8 cellular contexts compared by ENCODE assay signal in the genomic region with DNA sequence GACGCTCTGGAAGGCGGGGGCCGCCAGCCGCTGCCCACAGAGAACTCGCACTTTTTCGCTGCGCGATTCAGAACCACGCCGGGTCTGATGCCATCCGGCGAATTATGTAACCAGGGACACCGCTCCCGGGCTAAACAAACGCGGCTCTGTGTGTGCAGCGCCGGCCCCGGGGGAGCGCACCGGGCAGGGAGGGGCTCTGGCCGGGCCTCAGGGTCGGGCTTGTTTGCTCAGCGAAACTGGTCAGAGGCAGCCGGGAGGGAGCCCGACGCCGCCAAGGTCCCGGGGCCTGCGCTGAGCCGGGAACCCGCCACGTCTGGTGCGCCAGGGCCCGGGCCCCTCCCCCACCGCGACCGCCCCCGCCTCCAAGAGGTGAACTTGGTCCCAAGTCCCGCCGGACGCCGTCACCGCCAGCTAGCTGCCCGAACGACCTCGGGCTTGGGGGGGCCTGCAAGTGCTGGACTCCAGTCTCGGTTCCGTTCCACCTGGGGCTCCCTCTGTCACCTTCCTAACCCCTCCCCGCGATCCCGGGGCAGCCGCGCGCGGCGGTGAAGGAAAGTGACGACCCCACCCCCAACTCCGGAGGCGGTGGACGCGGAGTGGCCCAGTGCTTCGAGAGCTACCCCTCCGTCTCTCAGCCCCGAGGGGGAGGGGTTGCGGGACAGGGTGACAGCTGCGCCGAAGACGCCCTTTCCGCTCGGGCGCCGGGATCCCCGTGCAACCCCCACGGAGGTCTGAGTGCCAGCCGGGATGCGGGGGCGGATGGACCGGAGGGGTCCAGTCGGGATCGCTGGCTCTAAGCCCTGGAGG. TPM values are rescaled to one million over a fixed set of nuclear protein-coding genes. Genes with fewer than 3 reads are reported as not detected.
DNase-seq lines count a peak whose midpoint lies in the region; ATAC-seq, FAIRE-seq and TF ChIP-seq lines count a peak whose summit lies in the region.

No MANE protein-coding gene starts in this region.

- FAIRE-seq in HepG2 (lab: Jason Lieb, UNC) = peak; percentile 23

- CTCF ChIA-PET in activated CD4-positive, alpha-beta T cell treated with anti-CD3 and anti-CD28 coated beads, Interleukin-2, amount 10 ng/mL, durations not matched to agents 7 days and 5 days (lab: Charles Lee) = interaction anchor here (0.7 to 3.0 kb wide), 8 partner anchors 9 to 96 kb away, joined by 3 to 10 read pairs (median 3); partner anchors contain the start of gene ATP23
- CTCF ChIA-PET in HepG2 (lab: Yijun Ruan, JAX; ENCODE audit: low intra/inter-chr PET ratio, low total read pairs) = no interaction called here

- TF ChIP-seq RAD21 in HepG2 (CRISPR knock-in tag; IDR thresholded peaks at IDR 0.05) = no peak; the same call in 1 of the 2 replicates

- no peaks in the 10 kb centered on the region for H3K9me2 ChIP-seq in GM23338 (ENCODE audit: insufficient read depth)

- H3K36me3 Mint-ChIP-seq in GM23338 (ENCODE audit: low read depth) = peaks cover 9% of the 10 kb centered on the region; the same call in 2 of the 3 replicates
- peaks cover 9% of the 10 kb centered on the region for H3K36me3 Mint-ChIP-seq in activated CD4-positive, alpha-beta T cell treated with anti-CD3 and anti-CD28 coated beads, Interleukin-2, amount 10 ng/mL, durations not matched to agents 7 days and 5 days (ENCODE audit: low read depth)
- H3K36me3 Mint-ChIP-seq in dendritic cell treated with granulocyte-macrophage colony-stimulating factor and Interleukin-4, amounts not matched to agents 40 ng/mL and 50 ng/mL, for 4 days (ENCODE audit: low read depth) = peaks cover 45% of the 10 kb centered on the region

- BruUV-seq in HepG2 (replicated peaks; lab: Mats Ljungman, UMichigan) = TSS peak; percentile 78

- H3K4me3 ChIP-seq in GM23338 = peak overlapping the region; percentile 99
- peak overlapping the region; percentile 90 to 100 (median 99) for H3K4me3 ChIP-seq in HepG2 (replicated peaks in 1 of 3; ENCODE audit: insufficient read depth in 1 of 3, low read depth in 2 of 3, low read length in 3 of 3)

- ATAC-seq in GM23338 (peak; percentile 32), HepG2 (peak; percentile 90)

- H3K4me3 Mint-ChIP-seq in GM23338 = peak overlapping the region; percentile 84
- peak overlapping the region; percentile 82 for H3K4me3 Mint-ChIP-seq in activated CD4-positive, alpha-beta T cell treated with anti-CD3 and anti-CD28 coated beads, Interleukin-2, amount 10 ng/mL, durations not matched to agents 7 days and 5 days
- peak overlapping the region; percentile 85 for H3K4me3 Mint-ChIP-seq in dendritic cell treated with granulocyte-macrophage colony-stimulating factor and Interleukin-4, amounts not matched to agents 40 ng/mL and 50 ng/mL, for 4 days

- WGBS in HepG2 (ENCODE audit: low lambda C conversion rate) = 0% methylated on average over 17 of the region's 81 CpGs

- peaks cover 13% of the 10 kb centered on the region for H3K27me3 Mint-ChIP-seq in GM23338 (ENCODE audit: insufficient read depth, low read depth, poor library complexity)
- H3K27me3 Mint-ChIP-seq in activated CD4-positive, alpha-beta T cell treated with anti-CD3 and anti-CD28 coated beads, Interleukin-2, amount 10 ng/mL, durations not matched to agents 7 days and 5 days = peaks cover 16% of the 10 kb centered on the region
- peaks cover 12% of the 10 kb centered on the region for H3K27me3 Mint-ChIP-seq in dendritic cell treated with granulocyte-macrophage colony-stimulating factor and Interleukin-4, amounts not matched to agents 40 ng/mL and 50 ng/mL, for 4 days

- intact Hi-C loops in dendritic cell treated with granulocyte-macrophage colony-stimulating factor and Interleukin-4, amounts not matched to agents 40 ng/mL and 50 ng/mL, for 4 days (cut with micrococcal nuclease) = no loop called here
- intact Hi-C loops in HepG2 (cut with micrococcal nuclease; ENCODE audit: unreplicated experiment) = loop anchor here (2.0 kb wide), 1 partner anchor 15 kb away; no protein-coding TSS in a partner anchor

- peak; percentile 46 to 63; a peak in 2 of 4 replicates for TF ChIP-seq EP300 in HepG2 (IDR thresholded peaks at IDR 0.05; ENCODE audit: low read depth in 2 of 2, low read length in 2 of 2)
- TF ChIP-seq EP300 in HepG2 (CRISPR knock-in tag; IDR thresholded peaks at IDR 0.05; ENCODE audit: borderline replicate concordance) = peak; percentile 62; the same call in 1 of the 2 replicates

- peak overlapping the region; percentile 95 for H3K9ac ChIP-seq in HepG2 (ENCODE audit: insufficient read depth, low read depth, low read length)

- H3K79me2 ChIP-seq in GM23338 (replicated peaks; ENCODE audit: insufficient read depth) = peaks cover 54% of the 10 kb centered on the region
- H3K79me2 ChIP-seq in HepG2 (ENCODE audit: insufficient read depth, low read length) = peaks cover 53% of the 10 kb centered on the region

- peak overlapping the region; percentile 97 for H3K4me2 ChIP-seq in GM23338
- H3K4me2 ChIP-seq in HepG2 (ENCODE audit: low read depth, low read length) = peak overlapping the region; percentile 88

- H3K4me1 ChIP-seq in GM23338 (ENCODE audit: insufficient read depth) = peaks cover 53% of the 10 kb centered on the region
- peaks cover 55% of the 10 kb centered on the region for H3K4me1 ChIP-seq in HepG2 (ENCODE audit: insufficient read depth, low read length)

- in situ Hi-C loops in G401 (cut with HindIII; ENCODE audit: low sequenced_read_pairs) (no loop called here), HepG2 (cut with HindIII; ENCODE audit: extremely low pct_ligation_motif_present, low pct_unique_long_range_greater_than_20kb) (no loop called here)

- H3K36me3 ChIP-seq in GM23338 (ENCODE audit: insufficient read depth) (no peaks in the 10 kb centered on the region), HepG2 (replicated peaks in 1 of 2; ENCODE audit: control insufficient read depth in 1 of 2, insufficient read depth in 2 of 2, low read length in 2 of 2) (no peaks in the 10 kb centered on the region; a peak in 2 of 5 replicates)

- H3F3A ChIP-seq in GM23338 (replicated peaks; ENCODE audit: low read depth) = peaks cover 5% of the 10 kb centered on the region; the same call in 1 of the 2 replicates

- TF ChIP-seq CTCF in GM23338 (conservative IDR thresholded peaks at IDR 0.05; ENCODE audit: low read depth in 2 of 2) = no peak
- no peak for TF ChIP-seq CTCF in HepG2 (CRISPR knock-in tag; IDR thresholded peaks at IDR 0.05)

- H3K27ac ChIP-seq in GM23338 (ENCODE audit: low read depth) (peak overlapping the region; percentile 100), HepG2 (ENCODE audit: extremely low read length, insufficient read depth, low read length) (peak overlapping the region; percentile 99)

- peaks cover 25% of the 10 kb centered on the region for H4K20me1 ChIP-seq in GM23338 (replicated peaks; ENCODE audit: insufficient read depth)
- H4K20me1 ChIP-seq in HepG2 (ENCODE audit: insufficient read depth, low read length) = peaks cover 50% of the 10 kb centered on the region

- H3K9me3 ChIP-seq in HepG2 (ENCODE audit: low read length) = no peaks in the 10 kb centered on the region

- TF ChIP-seq POLR2A in HepG2 (IDR thresholded peaks at IDR 0.05; ENCODE audit: insufficient read depth in 1 of 2, low read depth in 2 of 2, low read length in 2 of 2) = peak; percentile 57 to 67

- H3K27me3 ChIP-seq in GM23338 (ENCODE audit: insufficient read depth) (no peaks in the 10 kb centered on the region), HepG2 (ENCODE audit: control insufficient read depth in 1 of 2, insufficient read depth in 2 of 2, low read length in 2 of 2) (peaks cover 0 to 18% of the 10 kb centered on the region in 2 experiments; a peak in 2 of 5 replicates)

- H3K4me1 Mint-ChIP-seq in GM23338 = peaks cover 53% of the 10 kb centered on the region
- H3K4me1 Mint-ChIP-seq in activated CD4-positive, alpha-beta T cell treated with anti-CD3 and anti-CD28 coated beads, Interleukin-2, amount 10 ng/mL, durations not matched to agents 7 days and 5 days = peaks cover 55% of the 10 kb centered on the region
- peaks cover 58% of the 10 kb centered on the region for H3K4me1 Mint-ChIP-seq in dendritic cell treated with granulocyte-macrophage colony-stimulating factor and Interleukin-4, amounts not matched to agents 40 ng/mL and 50 ng/mL, for 4 days (ENCODE audit: low read depth)

- no peaks in the 10 kb centered on the region for H3K9me3 Mint-ChIP-seq in GM23338
- H3K9me3 Mint-ChIP-seq in activated CD4-positive, alpha-beta T cell treated with anti-CD3 and anti-CD28 coated beads, Interleukin-2, amount 10 ng/mL, durations not matched to agents 7 days and 5 days = no peaks in the 10 kb centered on the region
- no peaks in the 10 kb centered on the region for H3K9me3 Mint-ChIP-seq in dendritic cell treated with granulocyte-macrophage colony-stimulating factor and Interleukin-4, amounts not matched to agents 40 ng/mL and 50 ng/mL, for 4 days

- POLR2A ChIA-PET in activated CD4-positive, alpha-beta T cell treated with anti-CD3 and anti-CD28 coated beads, Interleukin-2, amount 10 ng/mL, durations not matched to agents 7 days and 5 days (lab: Charles Lee) = interaction anchor here (0.6 kb wide), 1 partner anchor 92 kb away, joined by 3 read pairs; no protein-coding TSS in a partner anchor
- POLR2A ChIA-PET in HepG2 (lab: Yijun Ruan, JAX) = interaction anchor here (0.6 to 5.6 kb wide), 16 partner anchors 8 to 1747 kb away, joined by 3 to 110 read pairs (median 4); partner anchors contain the start of genes ATP23, CDK4, EEF1AKMT3 and METTL1

- H2AFZ ChIP-seq in GM23338 = no peak overlapping the region
- no peak overlapping the region for H2AFZ ChIP-seq in HepG2 (ENCODE audit: low read length)

- 0 out of 2 replicates have a peak overlapping the region, but pooled peaks have one; percentile 82 for H3K27ac Mint-ChIP-seq in GM23338
- peak overlapping the region; percentile 81 for H3K27ac Mint-ChIP-seq in activated CD4-positive, alpha-beta T cell treated with anti-CD3 and anti-CD28 coated beads, Interleukin-2, amount 10 ng/mL, durations not matched to agents 7 days and 5 days
- H3K27ac Mint-ChIP-seq in dendritic cell treated with granulocyte-macrophage colony-stimulating factor and Interleukin-4, amounts not matched to agents 40 ng/mL and 50 ng/mL, for 4 days = peak overlapping the region; percentile 85

- DNase-seq in G401 (ENCODE audit: low spot score) (peak; percentile 71), GM23338 (ENCODE audit: low spot score) (peak; percentile 71), LoVo (ENCODE audit: low spot score) (peak; percentile 41), HepG2 (ENCODE audit: low spot score) (peak; percentile 90), NCI-H1930 (lab: John Stamatoyannopoulos, UW) (no peak)
- DNase-seq in activated CD4-positive, alpha-beta T cell treated with anti-CD3 and anti-CD28 coated beads, Interleukin-2, amount 10 ng/mL, durations not matched to agents 7 days and 5 days = peak; percentile 61
- DNase-seq in stimulated activated CD4-positive, alpha-beta T cell treated with anti-CD3 and anti-CD28 coated beads, Interleukin-4, amount 100 ng/mL, for 4 hours = peak; percentile 44 to 65

RNA-seq across cellular contexts. Expression of gene CTDSP2, which starts 0.8 kb away (rescaled TPM):
- 64.1 and 78.6 TPM in 2 replicates for total RNA-seq in G401 (2014; rRNA removed; shearing (Covaris generic))
- total RNA-seq in GM23338 (2014; rRNA removed; shearing (Covaris generic)) = 66.3 and 81.9 TPM in 2 replicates
- polyA plus RNA-seq in GM23338 (2016; fragmentation: Nextera tagmentation; extraction: Ambion mirVana) = 20.8 and 22.8 TPM in 2 replicates
- total RNA-seq in activated CD4-positive, alpha-beta T cell treated with anti-CD3 and anti-CD28 coated beads, Interleukin-2, amount 10 ng/mL, durations not matched to agents 7 days and 5 days = 100 to 1,000 TPM; 144 to 156 TPM
- 38.1 and 42.4 TPM in 2 replicates for total RNA-seq in HepG2 (2016; rRNA removed; fragmentation: Illumina TruSeq; extraction: Trizol)
- total RNA-seq in HepG2 (2016; cell fraction: cytosol; rRNA removed; fragmentation: Illumina TruSeq; extraction: Trizol; ENCODE audit: low read depth) = 20.5 and 21.6 TPM in 2 replicates
- total RNA-seq in HepG2 (2016; cell fraction: insoluble cytoplasmic fraction; rRNA removed; fragmentation: Illumina TruSeq; extraction: Trizol) = 37.7 and 41.1 TPM in 2 replicates
- total RNA-seq in HepG2 (2016; cell fraction: membrane; rRNA removed; fragmentation: Illumina TruSeq; extraction: Trizol) = 60.6 and 65.1 TPM in 2 replicates
- 35.7 and 38.6 TPM in 2 replicates for total RNA-seq in HepG2 (2016; cell fraction: nucleus; rRNA removed; fragmentation: Illumina TruSeq; extraction: Trizol)
- polyA plus RNA-seq in HepG2 (2011; rRNA removed) = 82.5 and 91.3 TPM in 2 replicates
- polyA plus RNA-seq in HepG2 (2011; cell fraction: cytosol; rRNA removed) = 94.6 and 96.0 TPM in 2 replicates
- 121 and 124 TPM in 2 replicates for polyA plus RNA-seq in HepG2 (2011; cell fraction: nucleus; rRNA removed)
- 68.6 and 96.3 TPM in 2 replicates for polyA plus RNA-seq in HepG2 (2012)
- 59.2 and 67.3 TPM in 2 replicates for polyA plus RNA-seq in HepG2 (2016; cell fraction: cytosol; fragmentation: Illumina TruSeq; extraction: Trizol; ENCODE audit: low read depth)
- polyA plus RNA-seq in HepG2 (2016; cell fraction: insoluble cytoplasmic fraction; fragmentation: Illumina TruSeq; extraction: Trizol; ENCODE audit: low read depth) = 57.7 and 67.3 TPM in 2 replicates
- 88.5 and 93.3 TPM in 2 replicates for polyA plus RNA-seq in HepG2 (2016; cell fraction: membrane; fragmentation: Illumina TruSeq; extraction: Trizol; ENCODE audit: low read depth)
- 61.0 and 66.5 TPM in 2 replicates for polyA plus RNA-seq in HepG2 (2016; cell fraction: nucleus; fragmentation: Illumina TruSeq; extraction: Trizol; ENCODE audit: insufficient read depth, low read depth)
- polyA minus RNA-seq in HepG2 (2011; rRNA and poly(A)+ RNA removed; ENCODE audit: low replicate concordance) = 118 and 141 TPM in 2 replicates
- 57.9 and 82.7 TPM in 2 replicates for polyA minus RNA-seq in HepG2 (2011; cell fraction: cytosol; rRNA and poly(A)+ RNA removed)
- polyA minus RNA-seq in HepG2 (2011; cell fraction: nucleus; rRNA and poly(A)+ RNA removed) = 88.2 and 116 TPM in 2 replicates

RNA-seq across cellular contexts. Expression of gene AVIL, which starts 27.1 kb away (rescaled TPM):
- 0.12 and 0.71 TPM in 2 replicates for total RNA-seq in G401 (2014; rRNA removed; shearing (Covaris generic))
- 0.12 and 0.17 TPM in 2 replicates for total RNA-seq in GM23338 (2014; rRNA removed; shearing (Covaris generic))
- polyA plus RNA-seq in GM23338 (2016; fragmentation: Nextera tagmentation; extraction: Ambion mirVana) (0.59 and 1.3 TPM in 2 replicates), HepG2 (2011; rRNA removed) (1.4 and 2.0 TPM in 2 replicates)
- 1 to 10 TPM; 3.5 to 3.6 TPM for total RNA-seq in activated CD4-positive, alpha-beta T cell treated with anti-CD3 and anti-CD28 coated beads, Interleukin-2, amount 10 ng/mL, durations not matched to agents 7 days and 5 days
- 0.53 and 1.2 TPM in 2 replicates for total RNA-seq in HepG2 (2016; rRNA removed; fragmentation: Illumina TruSeq; extraction: Trizol)
- 0.18 and 0.30 TPM in 2 replicates for total RNA-seq in HepG2 (2016; cell fraction: cytosol; rRNA removed; fragmentation: Illumina TruSeq; extraction: Trizol; ENCODE audit: low read depth)
- 0.52 and 0.54 TPM in 2 replicates for total RNA-seq in HepG2 (2016; cell fraction: insoluble cytoplasmic fraction; rRNA removed; fragmentation: Illumina TruSeq; extraction: Trizol)
- 0.21 and 0.40 TPM in 2 replicates for total RNA-seq in HepG2 (2016; cell fraction: membrane; rRNA removed; fragmentation: Illumina TruSeq; extraction: Trizol)
- 0.44 and 0.59 TPM in 2 replicates for total RNA-seq in HepG2 (2016; cell fraction: nucleus; rRNA removed; fragmentation: Illumina TruSeq; extraction: Trizol)
- 0.56 and 0.60 TPM in 2 replicates for polyA plus RNA-seq in HepG2 (2011; cell fraction: cytosol; rRNA removed)
- polyA plus RNA-seq in HepG2 (2011; cell fraction: nucleus; rRNA removed) = 3.6 and 16.3 TPM in 2 replicates
- polyA plus RNA-seq in HepG2 (2012) = 1.6 and 2.2 TPM in 2 replicates
- 0.09 TPM in 1 of 2 replicates, not detected in the other for polyA plus RNA-seq in HepG2 (2016; cell fraction: cytosol; fragmentation: Illumina TruSeq; extraction: Trizol; ENCODE audit: low read depth)
- polyA plus RNA-seq in HepG2 (2016; cell fraction: insoluble cytoplasmic fraction; fragmentation: Illumina TruSeq; extraction: Trizol; ENCODE audit: low read depth) = 0.40 and 0.47 TPM in 2 replicates
- 0.12 and 0.19 TPM in 2 replicates for polyA plus RNA-seq in HepG2 (2016; cell fraction: membrane; fragmentation: Illumina TruSeq; extraction: Trizol; ENCODE audit: low read depth)
- 1.2 and 1.8 TPM in 2 replicates for polyA plus RNA-seq in HepG2 (2016; cell fraction: nucleus; fragmentation: Illumina TruSeq; extraction: Trizol; ENCODE audit: insufficient read depth, low read depth)
- 0.54 and 2.1 TPM in 2 replicates for polyA minus RNA-seq in HepG2 (2011; rRNA and poly(A)+ RNA removed; ENCODE audit: low replicate concordance)
- polyA minus RNA-seq in HepG2 (2011; cell fraction: cytosol; rRNA and poly(A)+ RNA removed) = 0.70 and 1.2 TPM in 2 replicates
- polyA minus RNA-seq in HepG2 (2011; cell fraction: nucleus; rRNA and poly(A)+ RNA removed) = 3.6 and 3.7 TPM in 2 replicates

Comparison
In these comparisons a context has a peak if more than half of its experiments do, and no peak if none do; other contexts are left out.
1. DNase-seq: peak in G401 (single experiment), GM23338 (single experiment), LoVo (single experiment), activated CD4-positive, alpha-beta T cell treated with anti-CD3 and anti-CD28 coated beads, Interleukin-2, amount 10 ng/mL, durations not matched to agents 7 days and 5 days (single experiment), HepG2 (single experiment) and stimulated activated CD4-positive, alpha-beta T cell treated with anti-CD3 and anti-CD28 coated beads, Interleukin-4, amount 100 ng/mL, for 4 hours (2 of 2); none in NCI-H1930 (0 of 2).
2. Peak in every context shown above with its lines, with median percentiles within 50 percentile points of each other: H3K27ac Mint-ChIP-seq and H3K4me3 Mint-ChIP-seq.